8 cellular contexts compared by ENCODE assay signal in the genomic region with DNA sequence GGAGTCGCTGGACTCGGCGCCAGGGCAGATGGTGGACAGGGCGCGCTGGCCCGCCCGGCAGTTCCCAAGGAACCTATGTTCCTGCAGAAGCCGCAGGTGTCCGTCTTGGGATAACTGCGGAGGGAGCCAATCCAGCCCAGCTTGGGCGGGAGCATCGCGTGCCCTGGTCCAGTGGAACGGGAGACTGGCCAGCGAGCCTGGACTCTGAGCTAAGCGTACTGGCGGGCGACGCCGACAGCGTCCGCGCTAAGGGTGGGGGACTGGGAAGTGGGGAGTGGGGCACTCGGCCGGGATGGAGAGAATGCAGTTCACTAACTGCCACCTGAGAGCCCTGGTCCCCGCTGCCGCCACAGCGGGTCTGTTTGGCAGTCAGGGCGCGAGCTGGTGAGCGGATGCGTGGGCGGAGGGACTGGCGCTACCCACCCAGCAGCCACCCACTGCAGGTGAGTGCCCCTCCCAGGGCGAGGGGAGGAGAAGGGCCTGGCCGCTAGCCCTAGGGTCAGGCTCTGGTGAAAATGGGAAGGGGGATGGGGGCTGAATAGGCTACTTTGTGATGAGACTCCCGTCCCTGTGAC. TPM values are rescaled to one million over a fixed set of nuclear protein-coding genes. Genes with fewer than 3 reads are reported as not detected.
A peak's percentile ranks its signal among the peaks of the same experiment; 100 is the strongest.
DNase-seq lines count a peak whose midpoint lies in the region; ATAC-seq and TF ChIP-seq lines count a peak whose summit lies in the region.

No MANE protein-coding gene starts in this region.

- intact Hi-C loops in lower lobe of right lung (cut with DNase I), result no loop called here
- intact Hi-C loops in sciatic nerve (cut with DNase I), result loop anchor here (10.0 kb wide), 1 partner anchor 123 kb away; no protein-coding TSS in a partner anchor

- H3K4me1 ChIP-seq in lower lobe of right lung, result peaks cover 12% of the 10 kb centered on the region
- peaks cover 4 to 6% of the 10 kb centered on the region in 2 donors for H3K4me1 ChIP-seq in thoracic aorta (ENCODE audit: control insufficient read depth in 1 of 2, low read depth in 2 of 2)

- peaks cover 5% of the 10 kb centered on the region for H3K27me3 ChIP-seq in lower lobe of right lung (ENCODE audit: low read depth)
- no peaks in the 10 kb centered on the region for H3K27me3 ChIP-seq in thoracic aorta (replicated peaks; ENCODE audit: insufficient read depth)

- ATAC-seq in lower lobe of right lung (no peak), thoracic aorta (ENCODE audit: insufficient number of reproducible peaks, low FRiP score, low read depth) (no peak), sciatic nerve (no peak)

- H3K9me3 ChIP-seq in lower lobe of right lung (no peaks in the 10 kb centered on the region), thoracic aorta (no peaks in the 10 kb centered on the region)

- H3K36me3 ChIP-seq in lower lobe of right lung (no peaks in the 10 kb centered on the region), thoracic aorta (no peaks in the 10 kb centered on the region)

- H3K4me3 ChIP-seq in lower lobe of right lung, result peak overlapping the region; percentile 63
- H3K4me3 ChIP-seq in thoracic aorta, result peak overlapping the region; percentile 84

- H3K27ac ChIP-seq in lower lobe of right lung (no peak overlapping the region), thoracic aorta (no peak overlapping the region)

- DNase-seq in activated T-cell treated with anti-CD3 and anti-CD28 coated beads, Interleukin-2, amount 50 U/mL, for 1 hour, result peak; percentile 36
- DNase-seq in activated T-cell treated with anti-CD3 and anti-CD28 coated beads for 4 hours (no peak), astrocyte of the hippocampus (ENCODE audit: low read depth, low spot score) (peak; percentile 47), lower lobe of right lung (peak; percentile 39), thoracic aorta (ENCODE audit: low spot score) (no peak), sciatic nerve (ENCODE audit: low spot score) (no peak), NCI-H1092 treated with DMSO at 0.1 percent for 48 hours (lab: John Stamatoyannopoulos, UW) (no peak), SHP77 treated with DMSO at 0.1 percent for 48 hours (lab: John Stamatoyannopoulos, UW) (no peak)

- no peak for TF ChIP-seq CTCF in lower lobe of right lung (IDR thresholded peaks at IDR 0.05)
- TF ChIP-seq CTCF in thoracic aorta (IDR thresholded peaks at IDR 0.05), result no peak

RNA-seq across cellular contexts. Expression of gene MAMLD1, which starts 1.3 kb away (rescaled TPM):
- total RNA-seq in lower lobe of right lung, result 3.0 TPM
- 1 to 10 TPM; 7.9 to 8.3 TPM for total RNA-seq in thoracic aorta
- 15.3 TPM for total RNA-seq in sciatic nerve

Comparison
In these comparisons a context has a peak if more than half of its experiments do, and no peak if none do; other contexts are left out.
1. DNase-seq: peak in activated T-cell treated with anti-CD3 and anti-CD28 coated beads, Interleukin-2, amount 50 U/mL, for 1 hour (single experiment), astrocyte of the hippocampus (single experiment) and lower lobe of right lung (single experiment); none in activated T-cell treated with anti-CD3 and anti-CD28 coated beads for 4 hours (single experiment), thoracic aorta (single experiment), sciatic nerve (single experiment), NCI-H1092 treated with DMSO at 0.1 percent for 48 hours (single experiment) and SHP77 treated with DMSO at 0.1 percent for 48 hours (single experiment).